Comparison of ENCODE assay signal across 8 cellular contexts in the genomic region with DNA sequence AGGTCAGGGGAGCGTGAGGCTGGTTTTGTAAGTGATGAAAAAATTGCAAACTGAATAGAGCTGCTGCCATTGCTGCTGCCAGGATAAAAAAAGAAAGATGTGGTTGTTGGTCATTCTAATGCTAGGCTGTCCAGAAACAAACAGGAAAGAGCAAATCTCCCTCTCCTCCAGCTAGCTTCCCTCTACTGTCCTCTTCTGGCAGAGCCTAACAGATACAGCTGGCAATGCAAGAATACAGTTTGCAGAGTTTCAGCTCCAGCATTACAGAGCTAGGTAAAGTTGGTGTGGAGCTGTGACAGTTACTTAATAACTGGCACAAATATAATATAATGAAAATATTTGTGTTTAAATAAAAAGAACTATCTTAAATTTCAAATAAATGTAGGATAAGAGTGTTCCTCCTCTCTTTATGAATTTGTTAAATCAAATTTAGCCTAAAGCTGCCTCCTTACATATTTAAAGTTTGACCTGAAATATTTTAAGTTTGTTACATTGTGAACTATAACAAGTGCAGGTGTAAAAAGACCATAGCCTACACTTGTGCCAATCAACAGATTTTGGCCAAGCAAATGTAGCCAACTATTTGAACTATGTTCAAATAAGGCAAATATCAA.
A peak's percentile ranks its signal among the peaks of the same experiment; 100 is the strongest.
DNase-seq lines count a peak whose midpoint lies in the region; ATAC-seq, FAIRE-seq and TF ChIP-seq lines count a peak whose summit lies in the region.

No MANE protein-coding gene starts in this region.

- CTCF ChIA-PET in GM10248 (lab: Yijun Ruan, JAX) = interaction anchor here (0.7 to 2.3 kb wide), 9 partner anchors 10 to 283 kb away, joined by 3 to 16 read pairs (median 7); no protein-coding TSS in a partner anchor

- H3K4me1 Mint-ChIP-seq in naive thymus-derived CD8-positive, alpha-beta T cell = no peaks in the 10 kb centered on the region

- peak; percentile 10 for DNase-seq in GM10248 (ENCODE audit: extremely low spot score)
- peak; percentile 9 for DNase-seq in H7
- peak; percentile 37 for DNase-seq in RKO (ENCODE audit: low spot score)
- no peak for DNase-seq in NOMO-1 treated with DMSO at 0.1 percent for 48 hours (lab: John Stamatoyannopoulos, UW; ENCODE audit: unreplicated experiment)
- no peak for DNase-seq in naive thymus-derived CD8-positive, alpha-beta T cell
- DNase-seq in NCI-H524 treated with DMSO at 0.1 percent for 48 hours (lab: John Stamatoyannopoulos, UW) = no peak
- DNase-seq in RCC 7860 (ENCODE audit: low spot score) = no peak

- TF ChIP-seq CTCF in GM10248 (IDR thresholded peaks at IDR 0.05; ENCODE audit: control extremely low read depth, extremely low read depth, low read depth, missing control alignments) = peak; percentile 58

- no peak overlapping the region for H3K4me3 Mint-ChIP-seq in naive thymus-derived CD8-positive, alpha-beta T cell

- no peak overlapping the region for H3K4me3 ChIP-seq in H7 (ENCODE audit: insufficient read depth, low read depth, low read length)

- no peaks in the 10 kb centered on the region for H3K36me3 ChIP-seq in H7 (replicated peaks; ENCODE audit: control insufficient read depth, insufficient read depth, low read length)

- H3K36me3 Mint-ChIP-seq in naive thymus-derived CD8-positive, alpha-beta T cell = no peaks in the 10 kb centered on the region

- peaks cover 3 to 19% (median 17%) of the 10 kb centered on the region in 5 donors for H3K27me3 Mint-ChIP-seq in naive thymus-derived CD8-positive, alpha-beta T cell

- H3K9me3 Mint-ChIP-seq in naive thymus-derived CD8-positive, alpha-beta T cell = peaks cover 0 to under 1% (median 0%) of the 10 kb centered on the region in 9 donors

- peak; percentile 90 for FAIRE-seq in islet of Langerhans (lab: Jason Lieb, UNC)
- no peak for FAIRE-seq in RCC 7860 (lab: Jason Lieb, UNC)

- POLR2A ChIA-PET in GM10248 (lab: Yijun Ruan, JAX) = no interaction called here
- POLR2A ChIA-PET in naive thymus-derived CD8-positive, alpha-beta T cell (lab: Charles Lee) = no interaction called here

- ATAC-seq in naive thymus-derived CD8-positive, alpha-beta T cell = no peak

- no peaks in the 10 kb centered on the region for H3K27me3 ChIP-seq in H7 (ENCODE audit: control insufficient read depth, insufficient read depth, low read length)

- no peak overlapping the region for H3K27ac Mint-ChIP-seq in naive thymus-derived CD8-positive, alpha-beta T cell

Comparison
In these comparisons a context has a peak if more than half of its experiments do, and no peak if none do; other contexts are left out.
1. DNase-seq: peak in GM10248 (single experiment), H7 (single experiment) and RKO (single experiment); none in NOMO-1 treated with DMSO at 0.1 percent for 48 hours (single experiment), naive thymus-derived CD8-positive, alpha-beta T cell (0 of 10), NCI-H524 treated with DMSO at 0.1 percent for 48 hours (single experiment) and RCC 7860 (single experiment).